In genomic region chr10:47311900-47312662, GRCh38 we compare ENCODE assay signal across 8 cellular contexts. TPM values are rescaled to one million over a fixed set of nuclear protein-coding genes. Genes with fewer than 3 reads are reported as not detected.
DNase-seq lines count a peak whose midpoint lies in the region; ATAC-seq and TF ChIP-seq lines count a peak whose summit lies in the region.

No MANE protein-coding gene starts in this region.

- H3K4me3 ChIP-seq in BE2C (ENCODE audit: low read depth, low read length) (no peak overlapping the region), KMS-11 (IDR thresholded peaks at IDR 0.05; ENCODE audit: insufficient read depth, low read depth, low read length) (no peak overlapping the region)

- peak overlapping the region; percentile 10; the same call in 1 of the 2 replicates for H3K4me2 ChIP-seq in KMS-11

- CTCF ChIA-PET in activated naive CD4-positive, alpha-beta T cell treated with anti-CD3 and anti-CD28 coated beads, Interleukin-2, amount 10 ng/mL, durations not matched to agents 7 days and 5 days (lab: Charles Lee): interaction anchor here (0.8 to 10.2 kb wide), 29 partner anchors 8 to 290 kb away, joined by 3 to 288 read pairs (median 4); no protein-coding TSS in a partner anchor

- H3K36me3 ChIP-seq in BE2C (no peaks in the 10 kb centered on the region), KMS-11 (ENCODE audit: insufficient read depth) (no peaks in the 10 kb centered on the region)

- H3K9me3 ChIP-seq in BE2C: no peaks in the 10 kb centered on the region

- peak; percentile 87 for TF ChIP-seq CTCF in BE2C (IDR thresholded peaks at IDR 0.05; ENCODE audit: low read depth, low read length)
- TF ChIP-seq CTCF in KMS-11 (conservative IDR thresholded peaks at IDR 0.05; ENCODE audit: low read depth, low read length): peak; percentile 83
- TF ChIP-seq CTCF in glutamatergic neuron (IDR thresholded peaks at IDR 0.05; ENCODE audit: partially characterized antibody, unreplicated experiment): peak; percentile 41
- TF ChIP-seq CTCF in type B pancreatic cell (conservative IDR thresholded peaks at IDR 0.05): peak; percentile 88

- H3K27ac ChIP-seq in KMS-11: no peak overlapping the region

- H3K4me3 Mint-ChIP-seq in activated naive CD4-positive, alpha-beta T cell treated with anti-CD3 and anti-CD28 coated beads, Interleukin-2, amount 10 ng/mL, durations not matched to agents 7 days and 5 days: peak overlapping the region; percentile 21
- H3K4me3 Mint-ChIP-seq in glutamatergic neuron (ENCODE audit: unreplicated experiment) (no peak overlapping the region), type B pancreatic cell (no peak overlapping the region)

- H3K27me3 ChIP-seq in BE2C (no peaks in the 10 kb centered on the region), KMS-11 (ENCODE audit: insufficient read depth, low read depth) (no peaks in the 10 kb centered on the region)

- peaks cover 15% of the 10 kb centered on the region for H3K27me3 Mint-ChIP-seq in activated naive CD4-positive, alpha-beta T cell treated with anti-CD3 and anti-CD28 coated beads, Interleukin-2, amount 10 ng/mL, durations not matched to agents 7 days and 5 days
- H3K27me3 Mint-ChIP-seq in glutamatergic neuron (ENCODE audit: unreplicated experiment) (peaks cover 2% of the 10 kb centered on the region), type B pancreatic cell (peaks cover 21% of the 10 kb centered on the region)

- peak; percentile 87 for DNase-seq in BE2C
- peak; percentile 91 for DNase-seq in activated naive CD4-positive, alpha-beta T cell treated with anti-CD3 and anti-CD28 coated beads, Interleukin-2, amount 10 ng/mL, durations not matched to agents 7 days and 5 days
- peak; percentile 85 for DNase-seq in glutamatergic neuron
- DNase-seq in pons (ENCODE audit: low spot score): peak; percentile 80
- peak; percentile 80 for DNase-seq in type B pancreatic cell (ENCODE audit: extremely low spot score, unreplicated experiment)

- H3K9ac ChIP-seq in KMS-11: no peak overlapping the region

- no peaks in the 10 kb centered on the region for H3K4me1 ChIP-seq in BE2C
- H3K4me1 ChIP-seq in KMS-11 (ENCODE audit: low read depth, poor library complexity, severe bottlenecking): no peaks in the 10 kb centered on the region

- peaks cover 25% of the 10 kb centered on the region for H3K4me1 Mint-ChIP-seq in activated naive CD4-positive, alpha-beta T cell treated with anti-CD3 and anti-CD28 coated beads, Interleukin-2, amount 10 ng/mL, durations not matched to agents 7 days and 5 days
- no peaks in the 10 kb centered on the region for H3K4me1 Mint-ChIP-seq in glutamatergic neuron (ENCODE audit: low read depth, unreplicated experiment)
- peaks cover 22% of the 10 kb centered on the region for H3K4me1 Mint-ChIP-seq in type B pancreatic cell (ENCODE audit: unreplicated experiment)

- no peaks in the 10 kb centered on the region for H3K9me3 Mint-ChIP-seq in activated naive CD4-positive, alpha-beta T cell treated with anti-CD3 and anti-CD28 coated beads, Interleukin-2, amount 10 ng/mL, durations not matched to agents 7 days and 5 days
- no peaks in the 10 kb centered on the region for H3K9me3 Mint-ChIP-seq in glutamatergic neuron (ENCODE audit: unreplicated experiment)
- H3K9me3 Mint-ChIP-seq in type B pancreatic cell: no peaks in the 10 kb centered on the region

- H3K36me3 Mint-ChIP-seq in activated naive CD4-positive, alpha-beta T cell treated with anti-CD3 and anti-CD28 coated beads, Interleukin-2, amount 10 ng/mL, durations not matched to agents 7 days and 5 days: no peaks in the 10 kb centered on the region
- no peaks in the 10 kb centered on the region for H3K36me3 Mint-ChIP-seq in glutamatergic neuron (ENCODE audit: unreplicated experiment)
- peaks cover 4% of the 10 kb centered on the region for H3K36me3 Mint-ChIP-seq in type B pancreatic cell

- no peaks in the 10 kb centered on the region for H3K79me2 ChIP-seq in KMS-11 (ENCODE audit: insufficient read depth, low read depth)

- H3K27ac Mint-ChIP-seq in activated naive CD4-positive, alpha-beta T cell treated with anti-CD3 and anti-CD28 coated beads, Interleukin-2, amount 10 ng/mL, durations not matched to agents 7 days and 5 days: peak overlapping the region; percentile 87
- H3K27ac Mint-ChIP-seq in glutamatergic neuron (ENCODE audit: unreplicated experiment) (no peak overlapping the region), type B pancreatic cell (no peak overlapping the region)

- ATAC-seq in GM19035 (IDR thresholded peaks at IDR 0.05; ENCODE audit: unreplicated experiment): peak; percentile 84
- ATAC-seq in SK-N-SH treated with all-trans-retinoic acid at 6 μM for 48 hours: peak; percentile 97

- H4K20me1 ChIP-seq in KMS-11 (ENCODE audit: insufficient read depth): no peaks in the 10 kb centered on the region

- H2AFZ ChIP-seq in KMS-11 (ENCODE audit: low read depth): peak overlapping the region; percentile 54; the same call in 1 of the 2 replicates

TF ChIP-seq in SK-N-SH treated with all-trans-retinoic acid at 6 μM for 48 hours, 23 proteins besides CTCF, POLR2A, EP300 and RAD21 (continues in another document):
- TF ChIP-seq POU6F1 (CRISPR knock-in tag; IDR thresholded peaks at IDR 0.05; ENCODE audit: borderline replicate concordance, low read depth) (no peak), TOX (CRISPR knock-in tag; IDR thresholded peaks at IDR 0.05; ENCODE audit: borderline replicate concordance) (no peak), CSRNP3 (CRISPR knock-in tag; IDR thresholded peaks at IDR 0.05) (no peak), CSDC2 (CRISPR knock-in tag; IDR thresholded peaks at IDR 0.05) (no peak), TSHZ2 (CRISPR knock-in tag; IDR thresholded peaks at IDR 0.05) (no peak), SNAI2 (CRISPR knock-in tag; IDR thresholded peaks at IDR 0.05) (no peak), ZFP3 (CRISPR knock-in tag; IDR thresholded peaks at IDR 0.05) (no peak)

RNA-seq across cellular contexts. Expression of gene GDF2, which starts 10.2 kb away (rescaled TPM):
- polyA plus RNA-seq in BE2C (2012; ENCODE audit: insufficient read depth, insufficient read length, low read depth): not detected
- total RNA-seq in glutamatergic neuron (ENCODE audit: unreplicated experiment): not detected
- total RNA-seq in type B pancreatic cell (ENCODE audit: low replicate concordance): not detected in 2 replicates

RNA-seq across cellular contexts. Expression of gene GDF10, which starts 12.1 kb away (rescaled TPM):
- polyA plus RNA-seq in BE2C (2012; ENCODE audit: insufficient read depth, insufficient read length, low read depth): not detected
- total RNA-seq in glutamatergic neuron (ENCODE audit: unreplicated experiment) (not detected), type B pancreatic cell (ENCODE audit: low replicate concordance) (0.57 and 46.8 TPM in 2 replicates)

RNA-seq across cellular contexts. Expression of gene RBP3, which starts 36.1 kb away (rescaled TPM):
- not detected for polyA plus RNA-seq in BE2C (2012; ENCODE audit: insufficient read depth, insufficient read length, low read depth)
- not detected for total RNA-seq in glutamatergic neuron (ENCODE audit: unreplicated experiment)
- total RNA-seq in type B pancreatic cell (ENCODE audit: low replicate concordance): not detected in 2 replicates
